Comparison of ENCODE assay signal across 22 cellular contexts in genomic region chr9:70778568-70778967, GRCh38.
DNase-seq lines count a peak whose midpoint lies in the region; ATAC-seq, FAIRE-seq and TF ChIP-seq lines count a peak whose summit lies in the region.
"Had no signal": no experiment of that assay in that cellular context is flagged by ENCODE, and none has a peak within 500 bp of the region (broad histone marks: within the 10 kb centered on the region; RNA-seq: fewer than 3 reads in every experiment).

No MANE protein-coding gene starts in this region.

- peaks cover 9% of the 10 kb centered on the region for H3K4me1 Mint-ChIP-seq in endodermal cell
- H3K4me1 Mint-ChIP-seq: B cell had no signal

- FAIRE-seq in H54 (lab: Jason Lieb, UNC) = peak; percentile 78
- FAIRE-seq: A549, D721Med, G401.6, GM12878, GM12892, GM18507 had no signal

- H3K27ac Mint-ChIP-seq in endodermal cell = peak overlapping the region; percentile 20
- H3K27ac Mint-ChIP-seq: B cell; CD4-positive, alpha-beta T cell; CD8-positive, alpha-beta T cell had no signal

- no peak overlapping the region for H3K4me2 ChIP-seq in neural cell (ENCODE audit: low read length)
- H3K4me2 ChIP-seq: A549; BLaER1 treated with 17β-estradiol and CSF1 and Interleukin-3, amounts not matched to agents 10 nM and 100 nM had no signal

- TF ChIP-seq RAD21 in neural cell (conservative IDR thresholded peaks at IDR 0.05) = no peak

- peak; percentile 90 for TF ChIP-seq EP300 in neural cell (conservative IDR thresholded peaks at IDR 0.05; ENCODE audit: poor library complexity, severe bottlenecking)

- 70 to 81% methylated on average over 2 to 3 of the region's 3 CpGs for WGBS in endodermal cell (ENCODE audit: insufficient coverage in 1 of 2, insufficient read length in 1 of 2), 2 experiments

- no peak overlapping the region for H3K4me3 Mint-ChIP-seq in endodermal cell
- H3K4me3 Mint-ChIP-seq: B cell; CD4-positive, alpha-beta T cell; CD8-positive, alpha-beta T cell had no signal

- H3K36me3 ChIP-seq in endodermal cell (ENCODE audit: control insufficient read depth, insufficient read depth, low read length) = no peaks in the 10 kb centered on the region
- no peaks in the 10 kb centered on the region for H3K36me3 ChIP-seq in neural cell (ENCODE audit: insufficient read depth, low read length)
- H3K36me3 ChIP-seq: BLaER1 treated with 17β-estradiol and CSF1 and Interleukin-3, amounts not matched to agents 10 nM and 100 nM had no signal

- H3K9me3 Mint-ChIP-seq in endodermal cell = no peaks in the 10 kb centered on the region
- H3K9me3 Mint-ChIP-seq: CD4-positive, alpha-beta T cell; CD8-positive, alpha-beta T cell had no signal

- DNase-seq in H54 (ENCODE audit: insufficient read length, low spot score) (no peak), endodermal cell (no peak), GF-D8 (lab: John Stamatoyannopoulos, UW) (no peak)
- DNase-seq: AML-193; Caco-2; Calu3; CD4-positive, alpha-beta T cell; CD8-positive, alpha-beta T cell; DMS79 treated with DMSO at 0.1 percent for 48 hours had no signal

- no peaks in the 10 kb centered on the region for H3K79me2 ChIP-seq in neural cell (replicated peaks; ENCODE audit: insufficient read depth, low read length)

- ATAC-seq in HG02610 (IDR thresholded peaks at IDR 0.05; ENCODE audit: unreplicated experiment) (no peak), GM21367 (IDR thresholded peaks at IDR 0.05; ENCODE audit: unreplicated experiment) (no peak)
- ATAC-seq: A549; CD8-positive, alpha-beta T cell; GM12878 had no signal

- no peaks in the 10 kb centered on the region for H3K4me1 ChIP-seq in endodermal cell (ENCODE audit: control insufficient read depth, insufficient read depth, low read length)
- H3K4me1 ChIP-seq: A549; BLaER1 treated with 17β-estradiol and CSF1 and Interleukin-3, amounts not matched to agents 10 nM and 100 nM; Caco-2 had no signal

- H3K4me3 ChIP-seq in endodermal cell (ENCODE audit: low read length) (peak overlapping the region; percentile 7), neural cell (ENCODE audit: low read length) (no peak overlapping the region)
- H3K4me3 ChIP-seq: A549; BLaER1 treated with 17β-estradiol and CSF1 and Interleukin-3, amounts not matched to agents 10 nM and 100 nM; GM12878 had no signal

- H3K36me3 Mint-ChIP-seq in endodermal cell (ENCODE audit: low read depth) = no peaks in the 10 kb centered on the region
- H3K36me3 Mint-ChIP-seq: CD8-positive, alpha-beta T cell had no signal

- H3K9me2 ChIP-seq in neural cell (ENCODE audit: insufficient read depth, low read length) = no peaks in the 10 kb centered on the region

- H3K9me3 ChIP-seq in endodermal cell (ENCODE audit: control insufficient read depth, low read length) (no peaks in the 10 kb centered on the region), neural cell (ENCODE audit: low read length) (no peaks in the 10 kb centered on the region)
- H3K9me3 ChIP-seq: A549; BLaER1 treated with 17β-estradiol and CSF1 and Interleukin-3, amounts not matched to agents 10 nM and 100 nM; Caco-2 had no signal

- H3K9ac ChIP-seq in endodermal cell (ENCODE audit: extremely low read depth, low read length, poor library complexity, severe bottlenecking) (no peak overlapping the region), neural cell (ENCODE audit: low read length) (no peak overlapping the region)
- H3K9ac ChIP-seq: BLaER1 treated with 17β-estradiol and CSF1 and Interleukin-3, amounts not matched to agents 10 nM and 100 nM had no signal

- no peaks in the 10 kb centered on the region for H3K27me3 ChIP-seq in endodermal cell (ENCODE audit: control insufficient read depth, insufficient read depth, low read length, poor library complexity, severe bottlenecking)
- no peaks in the 10 kb centered on the region for H3K27me3 ChIP-seq in neural cell (ENCODE audit: insufficient read depth, low read depth, low read length)
- H3K27me3 ChIP-seq: BLaER1 treated with 17β-estradiol and CSF1 and Interleukin-3, amounts not matched to agents 10 nM and 100 nM had no signal

- H4K20me1 ChIP-seq in neural cell (ENCODE audit: insufficient read depth) = no peaks in the 10 kb centered on the region
- H4K20me1 ChIP-seq: BLaER1 treated with 17β-estradiol and CSF1 and Interleukin-3, amounts not matched to agents 10 nM and 100 nM had no signal

- H2AFZ ChIP-seq in neural cell (ENCODE audit: low read depth, low read length) = no peak overlapping the region

- H3K27ac ChIP-seq in endodermal cell (ENCODE audit: low read depth, low read length) = no peak overlapping the region
- H3K27ac ChIP-seq in neural cell (ENCODE audit: low read length) = no peak overlapping the region
- H3K27ac ChIP-seq: 22Rv1; A549; BLaER1 treated with 17β-estradiol and CSF1 and Interleukin-3, amounts not matched to agents 10 nM and 100 nM; C4-2B had no signal

- no peak for TF ChIP-seq POLR2A in H54 (IDR thresholded peaks at IDR 0.05; ENCODE audit: low read depth, low read length)

- no peaks in the 10 kb centered on the region for H3F3A ChIP-seq in neural cell (ENCODE audit: insufficient read depth, low read length, poor library complexity, severe bottlenecking)

- H3K27me3 Mint-ChIP-seq in endodermal cell (ENCODE audit: insufficient read depth) = no peaks in the 10 kb centered on the region
- H3K27me3 Mint-ChIP-seq: B cell; CD4-positive, alpha-beta T cell had no signal

- no peak for TF ChIP-seq CTCF in endodermal cell (conservative IDR thresholded peaks at IDR 0.05)
- no peak for TF ChIP-seq CTCF in neural cell (IDR thresholded peaks at IDR 0.05; ENCODE audit: poor library complexity, severe bottlenecking)

TF ChIP-seq in neural cell, 6 proteins besides CTCF, POLR2A, EP300 and RAD21:
- TF ChIP-seq POLR2AphosphoS5 (IDR thresholded peaks at IDR 0.05) (peak; percentile 53), TAF1 (IDR thresholded peaks at IDR 0.05; ENCODE audit: low read depth) (no peak)
